ENCODE assay signal across 21 cellular contexts in genomic region chr7:33775790-33776189, GRCh38.
"Had no signal": no experiment of that assay in that cellular context is flagged by ENCODE, and none has a peak within 500 bp of the region (broad histone marks: within the 10 kb centered on the region; RNA-seq: fewer than 3 reads in every experiment).

No MANE protein-coding gene starts in this region.

- H3K4me1 ChIP-seq: ascending aorta, upper lobe of right lung had no signal

- DNase-seq: activated CD4-positive, alpha-beta T cell treated with anti-CD3 and anti-CD28 coated beads for 4 hours; activated CD4-positive, alpha-beta T cell treated with anti-CD3 and anti-CD28 coated beads, Interleukin-2, amount 50 U/mL, for 4 hours; activated effector memory CD4-positive, alpha-beta T cell treated with Interleukin-2 at 50 U/mL for 16 hours; activated naive CD4-positive, alpha-beta T cell treated with anti-CD3 and anti-CD28 coated beads for 36 hours; activated naive CD8-positive, alpha-beta T cell treated with anti-CD3 and anti-CD28 coated beads for 36 hours; cortex of kidney; effector memory CD8-positive, alpha-beta T cell; erythroblast; naive B cell; nephron progenitor cell; stimulated activated CD4-positive, alpha-beta T cell treated with anti-CD3 and anti-CD28 coated beads, Interleukin-1b, Interleukin-23, amount 100 ng/mL, for 48 hours; stimulated activated CD4-positive, alpha-beta T cell treated with anti-CD3 and anti-CD28 coated beads, Interleukin-4, amount 100 ng/mL, for 4 hours; stimulated activated CD8-positive, alpha-beta memory T cell treated with anti-CD3 and anti-CD28 coated beads, Interleukin-4, amount 100 ng/mL, for 48 hours; stimulated activated naive CD8-positive, alpha-beta T cell treated with anti-CD3 and anti-CD28 coated beads, Interleukin-15, amount 100 ng/mL, for 72 hours; upper lobe of right lung had no signal

- H3K27me3 ChIP-seq: ascending aorta, neutrophil, ovary, tibial artery, upper lobe of right lung had no signal

- H3K27ac ChIP-seq: ascending aorta, neutrophil, ovary, tibial artery, upper lobe of right lung had no signal

- ATAC-seq: effector memory CD8-positive, alpha-beta T cell; stimulated activated memory B cell treated with anti-CD40 and anti-IgM and Interleukin-4, amounts not matched to agents 10 μg/mL and 1 μg/mL and 100 μg/mL, for 72 hours; stimulated activated naive CD8-positive, alpha-beta T cell treated with anti-CD3 and anti-CD28 coated beads, Interleukin-15, amount 100 ng/mL, for 72 hours had no signal

- H3K36me3 ChIP-seq: ascending aorta, neutrophil, ovary, tibial artery, upper lobe of right lung had no signal

- H3K4me2 ChIP-seq: smooth muscle cell had no signal

- H3K4me3 ChIP-seq: ascending aorta, ovary, smooth muscle cell, tibial artery, upper lobe of right lung had no signal

- H3K9me3 ChIP-seq: ascending aorta, neutrophil, ovary, tibial artery, upper lobe of right lung had no signal
